8 cellular contexts compared by ENCODE assay signal in the genomic region with DNA sequence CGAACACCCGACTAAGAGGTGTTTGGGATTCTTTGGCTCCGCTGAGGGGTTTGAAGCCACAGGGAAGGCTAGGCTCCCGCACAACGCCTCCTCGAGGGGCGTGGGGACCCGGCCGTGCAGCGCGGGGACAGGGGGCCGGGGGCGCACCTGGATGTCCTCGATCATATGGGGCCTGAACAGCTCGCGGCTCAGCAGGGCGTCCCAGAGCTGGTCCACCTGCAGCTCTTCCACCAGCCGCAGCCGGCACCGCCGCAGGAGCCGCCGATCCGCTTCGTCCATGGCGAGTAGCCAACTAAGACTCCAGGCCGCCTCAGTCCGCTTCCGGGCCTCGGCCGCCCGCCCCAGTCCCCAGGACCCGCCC. TPM values are rescaled to one million over a fixed set of nuclear protein-coding genes. Genes with fewer than 3 reads are reported as not detected.
DNase-seq lines count a peak whose midpoint lies in the region; ATAC-seq and TF ChIP-seq lines count a peak whose summit lies in the region.

A gene (minus strand): TSS at position 294 of the 361 bp plus-strand sequence. CDS start 15 bp downstream, at position 279.

- TF ChIP-seq POLR2A in GM10847 (IDR thresholded peaks at IDR 0.05; ENCODE audit: extremely low read depth, insufficient read length), result peak; percentile 77

- H3F3A ChIP-seq in MM.1S (ENCODE audit: insufficient read depth, low read length), result peaks cover 10% of the 10 kb centered on the region

- H3K27me3 ChIP-seq in MM.1S (replicated peaks; ENCODE audit: insufficient read depth, low read length), result no peaks in the 10 kb centered on the region

- H3K9ac ChIP-seq in MM.1S (ENCODE audit: low read length), result peak within 1 kb of the TSS; percentile 78

- H3K9me3 ChIP-seq in MM.1S (replicated peaks; ENCODE audit: insufficient read depth, low read length), result no peaks in the 10 kb centered on the region
- H3K9me3 ChIP-seq in mucosa of descending colon, result no peaks in the 10 kb centered on the region

- no peak for TF ChIP-seq CTCF in MM.1S (IDR thresholded peaks at IDR 0.05; ENCODE audit: low read length)
- no peak for TF ChIP-seq CTCF in choroid plexus epithelial cell (conservative IDR thresholded peaks at IDR 0.05; ENCODE audit: low read depth, low read length)
- no peak for TF ChIP-seq CTCF in mucosa of descending colon (IDR thresholded peaks at IDR 0.05)

- H2AFZ ChIP-seq in MM.1S (ENCODE audit: low read length), result peak within 1 kb of the TSS; percentile 97

- no peaks in the 10 kb centered on the region for H4K20me1 ChIP-seq in MM.1S (ENCODE audit: insufficient read depth, low read length)

- peak within 1 kb of the TSS; percentile 82; the same call in 1 of the 2 replicates for H3K27ac ChIP-seq in MM.1S (ENCODE audit: low read length)

- no peak for ATAC-seq in mucosa of descending colon

- DNase-seq in MM.1S (peak; percentile 6), choroid plexus epithelial cell (ENCODE audit: low read depth) (no peak), mucosa of descending colon (no peak), HK-2 (ENCODE audit: unreplicated experiment) (no peak), nucleus accumbens (lab: John Stamatoyannopoulos, UW) (no peak)
- no peak for DNase-seq in stimulated activated CD4-positive, alpha-beta T cell treated with anti-CD3 and anti-CD28 coated beads, Interleukin-4, amount 100 ng/mL, for 24 hours
- no peak for DNase-seq in stimulated activated CD4-positive, alpha-beta T cell treated with anti-CD3 and anti-CD28 coated beads, Interleukin-12 subunit alpha, Interleukin-12 subunit beta, amount 100 ng/mL, for 4 hours

- H3K4me3 ChIP-seq in MM.1S (ENCODE audit: low read length), result peak within 1 kb of the TSS; percentile 93
- H3K4me3 ChIP-seq in choroid plexus epithelial cell (ENCODE audit: low read depth, low read length), result peak within 1 kb of the TSS; percentile 79
- H3K4me3 ChIP-seq in mucosa of descending colon, result peak within 1 kb of the TSS; percentile 19

- H3K4me1 ChIP-seq in MM.1S (ENCODE audit: low read length), result peaks cover 16% of the 10 kb centered on the region
- H3K4me1 ChIP-seq in mucosa of descending colon (ENCODE audit: low read depth), result peaks cover 28% of the 10 kb centered on the region

- H3K79me2 ChIP-seq in MM.1S (ENCODE audit: low read length), result peaks cover 23% of the 10 kb centered on the region

- H3K9me2 ChIP-seq in MM.1S (replicated peaks; ENCODE audit: insufficient read depth, low read length), result no peaks in the 10 kb centered on the region

- intact Hi-C loops in mucosa of descending colon (cut with DNase I, micrococcal nuclease), result no loop called here

- peak within 1 kb of the TSS; percentile 94 for H3K4me2 ChIP-seq in MM.1S (ENCODE audit: low read depth, low read length)

- H3K36me3 ChIP-seq in MM.1S (replicated peaks; ENCODE audit: insufficient read depth, low read length) (no peaks in the 10 kb centered on the region), mucosa of descending colon (ENCODE audit: low read depth) (peaks cover 5% of the 10 kb centered on the region)

RNA-seq across cellular contexts. Expression of the gene that starts here (rescaled TPM):
- 10 to 100 TPM; 14.2 to 16.0 (median 15.2) TPM for total RNA-seq in mucosa of descending colon

Comparison
In these comparisons a context has a peak if more than half of its experiments do, and no peak if none do; other contexts are left out.
1. H3K4me3 ChIP-seq: peak in every context shown above with its lines; median percentile 93 in MM.1S; 79 in choroid plexus epithelial cell; 19 in mucosa of descending colon.